Comparison of ENCODE assay signal across 12 cellular contexts in genomic region chr14:91143862-91144261, GRCh38. TPM values are rescaled to one million over a fixed set of nuclear protein-coding genes. Genes with fewer than 3 reads are reported as not detected.
DNase-seq lines count a peak whose midpoint lies in the region; ATAC-seq and TF ChIP-seq lines count a peak whose summit lies in the region.
"Had no signal": no experiment of that assay in that cellular context is flagged by ENCODE, and none has a peak within 500 bp of the region (broad histone marks: within the 10 kb centered on the region; RNA-seq: fewer than 3 reads in every experiment).

No MANE protein-coding gene starts in this region.

- H3K27me3 Mint-ChIP-seq in CD8-positive, alpha-beta memory T cell: no peaks in the 10 kb centered on the region
- H3K27me3 Mint-ChIP-seq in T-cell: no peaks in the 10 kb centered on the region
- no peaks in the 10 kb centered on the region for H3K27me3 Mint-ChIP-seq in nephron (ENCODE audit: low read depth)
- H3K27me3 Mint-ChIP-seq: type B pancreatic cell had no signal

- no peaks in the 10 kb centered on the region for H3K9me3 Mint-ChIP-seq in CD8-positive, alpha-beta memory T cell
- H3K9me3 Mint-ChIP-seq in T-cell (no peaks in the 10 kb centered on the region), nephron (no peaks in the 10 kb centered on the region)
- H3K9me3 Mint-ChIP-seq: type B pancreatic cell had no signal

- POLR2A ChIA-PET in CD8-positive, alpha-beta memory T cell (lab: Charles Lee): no interaction called here
- POLR2A ChIA-PET in T-cell (lab: Charles Lee) (no interaction called here), OCI-LY7 (lab: Charles Lee) (no interaction called here)

- no peaks in the 10 kb centered on the region for H3K27me3 ChIP-seq in CD8-positive, alpha-beta memory T cell (ENCODE audit: insufficient read depth, low read length, poor library complexity, severe bottlenecking)

- no peak overlapping the region for H3K4me3 Mint-ChIP-seq in CD8-positive, alpha-beta memory T cell
- H3K4me3 Mint-ChIP-seq in T-cell (no peak overlapping the region), nephron (no peak overlapping the region)
- H3K4me3 Mint-ChIP-seq: type B pancreatic cell had no signal

- no peaks in the 10 kb centered on the region for H4K20me1 ChIP-seq in OCI-LY7 (ENCODE audit: insufficient read depth, low read length)

- CTCF ChIA-PET in CD8-positive, alpha-beta memory T cell (lab: Charles Lee): no interaction called here
- CTCF ChIA-PET in T-cell (lab: Charles Lee): interaction anchor here in 1 of 2 donors (0.6 kb wide), 1 partner anchor 12 kb away, joined by 3 read pairs; no protein-coding TSS in a partner anchor
- CTCF ChIA-PET in OCI-LY7 (lab: Charles Lee; ENCODE audit: unreplicated experiment): no interaction called here

- H3K36me3 ChIP-seq in CD8-positive, alpha-beta memory T cell (ENCODE audit: insufficient read depth, low read length): no peaks in the 10 kb centered on the region
- peaks cover 44% of the 10 kb centered on the region for H3K36me3 ChIP-seq in OCI-LY7 (ENCODE audit: insufficient read depth, low read length)

- DNase-seq in CD8-positive, alpha-beta memory T cell: no peak
- DNase-seq in T-cell (no peak), fibroblast of gingiva (ENCODE audit: low read depth) (peak; percentile 9), NCI-H510A treated with DMSO at 0.1 percent for 48 hours (lab: John Stamatoyannopoulos, UW) (no peak), OCI-LY7 (ENCODE audit: low spot score) (no peak)
- no peak for DNase-seq in NK-92 treated with Interleukin-12 subunit alpha and Interleukin-12 subunit beta, amount 100 ng/mL, for 24 hours (lab: John Stamatoyannopoulos, UW)
- no peak for DNase-seq in stimulated activated naive CD4-positive, alpha-beta T cell (lab: John Stamatoyannopoulos, UW)
- DNase-seq: activated CD4-positive, alpha-beta T cell treated with anti-CD3 and anti-CD28 coated beads, Interleukin-2, amount 50 U/mL, for 4 hours; Caco-2; NCI-H774 had no signal

- no peak for ATAC-seq in T-cell (replicated peaks in 1 of 4)

- no peaks in the 10 kb centered on the region for H3K9me2 ChIP-seq in OCI-LY7 (ENCODE audit: insufficient read depth, low read length)

- H3K27ac Mint-ChIP-seq in CD8-positive, alpha-beta memory T cell: peak overlapping the region; percentile 15 to 88 (median 65)
- H3K27ac Mint-ChIP-seq in T-cell: peak overlapping the region; percentile 31 to 42
- peak overlapping the region in 2 of 3 experiments; percentile 51 to 77 for H3K27ac Mint-ChIP-seq in nephron
- H3K27ac Mint-ChIP-seq: type B pancreatic cell had no signal

- BruUV-seq in OCI-LY7 (replicated peaks; lab: Mats Ljungman, UMichigan): no TSS peak

- H2AFZ ChIP-seq in OCI-LY7 (ENCODE audit: low read length): no peak overlapping the region

- no peak overlapping the region for H3K4me2 ChIP-seq in OCI-LY7 (ENCODE audit: low read length)

- H3K4me1 ChIP-seq in CD8-positive, alpha-beta memory T cell (ENCODE audit: insufficient read depth, low read length): peaks cover 18% of the 10 kb centered on the region
- peaks cover 12% of the 10 kb centered on the region for H3K4me1 ChIP-seq in OCI-LY7 (ENCODE audit: insufficient read depth, low read length, poor library complexity, severe bottlenecking)

- peaks cover 43 to 61% (median 55%) of the 10 kb centered on the region in 3 donors for H3K4me1 Mint-ChIP-seq in CD8-positive, alpha-beta memory T cell
- H3K4me1 Mint-ChIP-seq in T-cell (peaks cover 39 to 57% (median 41%) of the 10 kb centered on the region in 3 donors), nephron (peaks cover 15% of the 10 kb centered on the region)

- TF ChIP-seq CTCF in nephron (IDR thresholded peaks at IDR 0.05; ENCODE audit: unreplicated experiment in 3 of 3) (no peak), OCI-LY7 (conservative IDR thresholded peaks at IDR 0.05; ENCODE audit: low read length) (no peak)

- H3K27ac ChIP-seq in CD8-positive, alpha-beta memory T cell (ENCODE audit: low read depth, low read length): no peak overlapping the region
- no peak overlapping the region for H3K27ac ChIP-seq in OCI-LY7 (ENCODE audit: low read depth, low read length, poor library complexity, severe bottlenecking)

- H3K9me3 ChIP-seq in CD8-positive, alpha-beta memory T cell (ENCODE audit: low read length): no peaks in the 10 kb centered on the region
- H3K9me3 ChIP-seq in OCI-LY7 (ENCODE audit: low read length): no peaks in the 10 kb centered on the region
- H3K9me3 ChIP-seq: Caco-2 had no signal

- intact Hi-C loops in OCI-LY7 (cut with micrococcal nuclease; ENCODE audit: unreplicated experiment): no loop called here

- H3K79me2 ChIP-seq in OCI-LY7 (ENCODE audit: insufficient read depth, low read depth, low read length): no peaks in the 10 kb centered on the region

- H3K4me3 ChIP-seq in CD8-positive, alpha-beta memory T cell (ENCODE audit: low read length): no peak overlapping the region
- no peak overlapping the region for H3K4me3 ChIP-seq in OCI-LY7 (ENCODE audit: low read depth, low read length, poor library complexity, severe bottlenecking)

- H3K36me3 Mint-ChIP-seq in CD8-positive, alpha-beta memory T cell: peaks cover 0 to 63% (median 7%) of the 10 kb centered on the region in 3 donors
- H3K36me3 Mint-ChIP-seq in T-cell (peaks cover 30% of the 10 kb centered on the region), nephron (ENCODE audit: low read depth) (peaks cover 25% of the 10 kb centered on the region)

RNA-seq across cellular contexts. Expression of gene DGLUCY, which starts 30.0 kb away (rescaled TPM):
- total RNA-seq in CD8-positive, alpha-beta memory T cell: 10 to 100 TPM; 45.3 to 48.7 TPM
- polyA plus RNA-seq in CD8-positive, alpha-beta memory T cell: 55.5 TPM
- 100 to 1,000 TPM in 2 of 5 donors, 10 to 100 TPM in 3; 69.8 to 144 (median 99.8) TPM for total RNA-seq in T-cell
- total RNA-seq in OCI-LY7 (2014; rRNA removed; shearing (Covaris generic)): 30.2 and 37.6 TPM in 2 replicates
- total RNA-seq in OCI-LY7 (2022): 56.8 and 60.2 TPM in 2 replicates
